ENCODE assay signal across 9 cellular contexts in genomic region chr17:1752425-1752941, GRCh38. TPM values are rescaled to one million over a fixed set of nuclear protein-coding genes. Genes with fewer than 3 reads are reported as not detected.
DNase-seq lines count a peak whose midpoint lies in the region; ATAC-seq and TF ChIP-seq lines count a peak whose summit lies in the region.
"Had no signal": no experiment of that assay in that cellular context is flagged by ENCODE, and none has a peak within 500 bp of the region (broad histone marks: within the 10 kb centered on the region; RNA-seq: fewer than 3 reads in every experiment).

No MANE protein-coding gene starts in this region.

- BruUV-seq in mammary epithelial cell (replicated peaks; lab: Mats Ljungman, UMichigan), result no TSS peak

- H3K9me3 ChIP-seq in BLaER1, result no peaks in the 10 kb centered on the region
- H3K9me3 ChIP-seq in mammary epithelial cell (replicated peaks; ENCODE audit: insufficient read depth, low read length), result no peaks in the 10 kb centered on the region

- H2BK5ac ChIP-seq in mesendoderm (ENCODE audit: low read length), result no peak overlapping the region

- dilution Hi-C loops in mammary epithelial cell (cut with HindIII; ENCODE audit: low sequenced_read_pairs), result no loop called here

- no peaks in the 10 kb centered on the region for H3K9me3 Mint-ChIP-seq in activated naive CD4-positive, alpha-beta T cell treated with anti-CD3 and anti-CD28 coated beads for 36 hours

- 3% methylated on average over 7 of the region's 11 CpGs for WGBS in mammary epithelial cell (ENCODE audit: low coverage, missing lambda C conversion rate)
- no CpG with 5 or more reads among the region's 11 CpGs for WGBS in mesendoderm (ENCODE audit: extremely low coverage, insufficient coverage, low lambda C conversion rate)

- no peak overlapping the region for H4K5ac ChIP-seq in mesendoderm (ENCODE audit: low read length)

- no peak overlapping the region for H2AK5ac ChIP-seq in mesendoderm (ENCODE audit: low read length)

- H3K18ac ChIP-seq in mesendoderm (ENCODE audit: low read length), result no peak overlapping the region

- CTCF ChIA-PET in mammary epithelial cell (lab: Charles Lee; ENCODE audit: low non-redundant PET), result interaction anchor here (0.6 kb wide), 1 partner anchor 147 kb away, joined by 3 read pairs; no protein-coding TSS in a partner anchor
- CTCF ChIA-PET in activated naive CD4-positive, alpha-beta T cell treated with anti-CD3 and anti-CD28 coated beads for 36 hours (lab: Charles Lee), result interaction anchor here (2.3 kb wide), 1 partner anchor 31 kb away, joined by 6 read pairs; no protein-coding TSS in a partner anchor

- H4K8ac ChIP-seq in mesendoderm (ENCODE audit: low read depth, low read length), result no peak overlapping the region

- peak overlapping the region; percentile 88 for H2AFZ ChIP-seq in mammary epithelial cell (ENCODE audit: low read depth, low read length)

- H3K36me3 Mint-ChIP-seq in activated naive CD4-positive, alpha-beta T cell treated with anti-CD3 and anti-CD28 coated beads for 36 hours (ENCODE audit: low read depth), result no peaks in the 10 kb centered on the region

- no peaks in the 10 kb centered on the region for H3K4me1 Mint-ChIP-seq in activated naive CD4-positive, alpha-beta T cell treated with anti-CD3 and anti-CD28 coated beads for 36 hours (ENCODE audit: low read depth)

- no peak for ATAC-seq in GM19328 (IDR thresholded peaks at IDR 0.05; ENCODE audit: unreplicated experiment)
- no peak for ATAC-seq in GM21423 (IDR thresholded peaks at IDR 0.05; ENCODE audit: unreplicated experiment)

- peaks cover 42% of the 10 kb centered on the region for H3K4me1 ChIP-seq in BLaER1
- peaks cover 29% of the 10 kb centered on the region for H3K4me1 ChIP-seq in mammary epithelial cell (ENCODE audit: insufficient read depth, low read length)
- H3K4me1 ChIP-seq in mesendoderm (ENCODE audit: control insufficient read depth, low read depth, low read length), result no peaks in the 10 kb centered on the region

- H3K4me2 ChIP-seq in BLaER1 (peak overlapping the region; percentile 37), mammary epithelial cell (ENCODE audit: insufficient read depth, low read depth, low read length) (peak overlapping the region; percentile 80), mesendoderm (ENCODE audit: low read length) (no peak overlapping the region)

- H3K27ac ChIP-seq in BLaER1, result peak overlapping the region; percentile 3
- peak overlapping the region; percentile 41 for H3K27ac ChIP-seq in mammary epithelial cell (ENCODE audit: insufficient read depth, low read depth, low read length)
- H3K27ac ChIP-seq in mesendoderm (ENCODE audit: low read depth, low read length), result no peak overlapping the region

- DNase-seq in LoVo (ENCODE audit: low spot score), result peak; percentile 5
- peak; percentile 78 for DNase-seq in mammary epithelial cell
- peak; percentile 57 for DNase-seq in mesendoderm
- no peak for DNase-seq in activated naive CD4-positive, alpha-beta T cell treated with anti-CD3 and anti-CD28 coated beads for 36 hours
- no peak for DNase-seq in GOT3 (lab: John Stamatoyannopoulos, UW)
- DNase-seq: DMS 273 treated with DMSO at 0.1 percent for 48 hours had no signal

- H3K27me3 ChIP-seq in BLaER1 (no peaks in the 10 kb centered on the region), mammary epithelial cell (ENCODE audit: insufficient read depth, low read length) (no peaks in the 10 kb centered on the region), mesendoderm (ENCODE audit: insufficient read depth, low read length, poor library complexity) (no peaks in the 10 kb centered on the region)

- no peak overlapping the region for H3K23ac ChIP-seq in mesendoderm (ENCODE audit: low read length)

- H3K27me3 Mint-ChIP-seq in activated naive CD4-positive, alpha-beta T cell treated with anti-CD3 and anti-CD28 coated beads for 36 hours (ENCODE audit: low read depth), result no peaks in the 10 kb centered on the region

- H3K4me3 Mint-ChIP-seq in activated naive CD4-positive, alpha-beta T cell treated with anti-CD3 and anti-CD28 coated beads for 36 hours, result no peak overlapping the region

- H4K20me1 ChIP-seq in BLaER1 (no peaks in the 10 kb centered on the region), mammary epithelial cell (ENCODE audit: insufficient read depth, low read length) (no peaks in the 10 kb centered on the region)

- H3K4ac ChIP-seq in mesendoderm (ENCODE audit: low read depth, low read length), result no peak overlapping the region

- no peak for TF ChIP-seq CTCF in mammary epithelial cell (conservative IDR thresholded peaks at IDR 0.05 in 1 of 2, IDR thresholded peaks at IDR 0.05 in 1 of 2; ENCODE audit: extremely low read depth in 1 of 2, insufficient read depth in 1 of 2, low read depth in 1 of 2, low read length in 2 of 2)

- no peak overlapping the region for H3K4me3 ChIP-seq in BLaER1
- H3K4me3 ChIP-seq in mammary epithelial cell (replicated peaks in 1 of 3; ENCODE audit: insufficient read depth in 1 of 3, low read depth in 2 of 3, low read length in 3 of 3), result peak overlapping the region; percentile 37 to 49 (median 48)
- no peak overlapping the region for H3K4me3 ChIP-seq in mesendoderm (ENCODE audit: low read length)

- intact Hi-C loops in mammary epithelial cell (cut with micrococcal nuclease), result loop anchor here (2.0 kb wide), 1 partner anchor 14 kb away; no protein-coding TSS in a partner anchor
- intact Hi-C loops in activated naive CD4-positive, alpha-beta T cell treated with anti-CD3 and anti-CD28 coated beads for 36 hours (cut with micrococcal nuclease), result no loop called here

- peaks cover 5% of the 10 kb centered on the region for H3K79me2 ChIP-seq in mammary epithelial cell (ENCODE audit: insufficient read depth, low read length)
- no peaks in the 10 kb centered on the region for H3K79me2 ChIP-seq in mesendoderm (ENCODE audit: control insufficient read depth, insufficient read depth, low read length)

- no peak overlapping the region for H2BK15ac ChIP-seq in mesendoderm (replicated peaks; ENCODE audit: low read depth)

- H3K9ac ChIP-seq in BLaER1, result no peak overlapping the region
- peak overlapping the region; percentile 19 for H3K9ac ChIP-seq in mammary epithelial cell (ENCODE audit: insufficient read depth, low read length)
- no peak overlapping the region for H3K9ac ChIP-seq in mesendoderm (ENCODE audit: low read length)

- H3K79me1 ChIP-seq in mesendoderm (ENCODE audit: low read length), result no peaks in the 10 kb centered on the region

- peak overlapping the region; percentile 57 for H3K56ac ChIP-seq in mesendoderm (ENCODE audit: low read length)

- in situ Hi-C loops in mammary epithelial cell (cut with MboI; ENCODE audit: low sequenced_read_pairs in 2 of 2), result no loop called here

- no peak overlapping the region for H3K27ac Mint-ChIP-seq in activated naive CD4-positive, alpha-beta T cell treated with anti-CD3 and anti-CD28 coated beads for 36 hours

- H3K36me3 ChIP-seq in BLaER1, result no peaks in the 10 kb centered on the region
- no peaks in the 10 kb centered on the region for H3K36me3 ChIP-seq in mammary epithelial cell (ENCODE audit: insufficient read depth, low read length)
- no peaks in the 10 kb centered on the region for H3K36me3 ChIP-seq in mesendoderm (ENCODE audit: control insufficient read depth, insufficient read depth, low read length)

- H2BK120ac ChIP-seq in mesendoderm (ENCODE audit: low read depth, low read length), result no peak overlapping the region

RNA-seq across cellular contexts. Expression of gene SERPINF1, which starts 9.4 kb away (rescaled TPM):
- total RNA-seq in mammary epithelial cell, result 10 to 100 TPM; 10.8 to 89.5 TPM
- polyA plus RNA-seq in mammary epithelial cell, result 85.4 TPM
- polyA minus RNA-seq in mammary epithelial cell, result 77.9 TPM
- polyA plus RNA-seq in mesendoderm (2013, experiment 1 of 2), result 18.6 TPM
- polyA plus RNA-seq in mesendoderm (2013, experiment 2 of 2), result 19.8 TPM
- total RNA-seq in activated naive CD4-positive, alpha-beta T cell treated with anti-CD3 and anti-CD28 coated beads for 36 hours, result not detected

RNA-seq across cellular contexts. Expression of gene SERPINF2, which starts 9.8 kb away (rescaled TPM):
- total RNA-seq in mammary epithelial cell, result 1 to 10 TPM; 5.7 to 7.3 TPM
- 10.1 TPM for polyA plus RNA-seq in mammary epithelial cell
- 3.7 TPM for polyA minus RNA-seq in mammary epithelial cell
- 0.34 TPM for polyA plus RNA-seq in mesendoderm (2013, experiment 1 of 2)
- 0.31 TPM for polyA plus RNA-seq in mesendoderm (2013, experiment 2 of 2)
- total RNA-seq in activated naive CD4-positive, alpha-beta T cell treated with anti-CD3 and anti-CD28 coated beads for 36 hours, result not detected

RNA-seq across cellular contexts. Expression of gene WDR81, which starts 28.0 kb away (rescaled TPM):
- 10 to 100 TPM; 17.8 to 35.5 TPM for total RNA-seq in mammary epithelial cell
- polyA plus RNA-seq in mammary epithelial cell, result 10.2 TPM
- polyA minus RNA-seq in mammary epithelial cell, result 8.5 TPM
- polyA plus RNA-seq in mesendoderm (2013, experiment 1 of 2), result 6.6 TPM
- polyA plus RNA-seq in mesendoderm (2013, experiment 2 of 2), result 5.6 TPM
- 1 to 10 TPM; 2.9 to 3.7 TPM for total RNA-seq in activated naive CD4-positive, alpha-beta T cell treated with anti-CD3 and anti-CD28 coated beads for 36 hours

RNA-seq across cellular contexts. Expression of gene TLCD2, which starts 42.3 kb away (rescaled TPM):
- total RNA-seq in mammary epithelial cell, result 1 to 10 TPM; 2.2 to 5.7 TPM
- polyA plus RNA-seq in mammary epithelial cell, result 0.87 TPM
- polyA minus RNA-seq in mammary epithelial cell, result 4.4 TPM
- 0.52 TPM for polyA plus RNA-seq in mesendoderm (2013, experiment 1 of 2)
- polyA plus RNA-seq in mesendoderm (2013, experiment 2 of 2), result 0.50 TPM
- under 1 TPM; 0.05 TPM for total RNA-seq in activated naive CD4-positive, alpha-beta T cell treated with anti-CD3 and anti-CD28 coated beads for 36 hours

Comparison
In these comparisons a context has a peak if more than half of its experiments do, and no peak if none do; other contexts are left out.
1. H3K4me3 ChIP-seq: peak in mammary epithelial cell (3 of 3); none in BLaER1 (single experiment) and mesendoderm (single experiment).
2. DNase-seq: peak in LoVo (single experiment), mammary epithelial cell (single experiment) and mesendoderm (single experiment); none in activated naive CD4-positive, alpha-beta T cell treated with anti-CD3 and anti-CD28 coated beads for 36 hours (single experiment) and GOT3 (single experiment).
3. RNA of gene SERPINF1, which starts 9.4 kb away (total RNA-seq): 10.8 to 89.5 TPM in mammary epithelial cell; not detected in activated naive CD4-positive, alpha-beta T cell treated with anti-CD3 and anti-CD28 coated beads for 36 hours; every median in the first group is over 10 times any median in the second.
4. RNA of gene SERPINF2, which starts 9.8 kb away (total RNA-seq): 5.7 to 7.3 TPM in mammary epithelial cell; not detected in activated naive CD4-positive, alpha-beta T cell treated with anti-CD3 and anti-CD28 coated beads for 36 hours; every median in the first group is over 4 times any median in the second.
5. RNA of gene WDR81, which starts 28.0 kb away (total RNA-seq): 17.8 to 35.5 TPM in mammary epithelial cell; 2.9 to 3.7 TPM in activated naive CD4-positive, alpha-beta T cell treated with anti-CD3 and anti-CD28 coated beads for 36 hours; every median in the first group is over 4 times any median in the second.